10 cellular contexts compared by ENCODE assay signal in genomic region chr19:36257512-36257876, GRCh38. TPM values are rescaled to one million over a fixed set of nuclear protein-coding genes. Genes with fewer than 3 reads are reported as not detected.
DNase-seq lines count a peak whose midpoint lies in the region; ATAC-seq and TF ChIP-seq lines count a peak whose summit lies in the region.
"Had no signal": no experiment of that assay in that cellular context is flagged by ENCODE, and none has a peak within 500 bp of the region (broad histone marks: within the 10 kb centered on the region; RNA-seq: fewer than 3 reads in every experiment).

No MANE protein-coding gene starts in this region.

- H3K36me3 ChIP-seq in endocrine pancreas (ENCODE audit: control insufficient read depth, insufficient read depth, low read length) (no peaks in the 10 kb centered on the region), mucosa of rectum (ENCODE audit: control insufficient read depth in 2 of 2, insufficient read depth in 2 of 2, low read length in 2 of 2) (no peaks in the 10 kb centered on the region), upper lobe of left lung (no peaks in the 10 kb centered on the region)

- H3K27ac ChIP-seq in mucosa of rectum (ENCODE audit: low read depth in 2 of 2, low read length in 2 of 2) (no peak overlapping the region), upper lobe of left lung (no peak overlapping the region)

- H3K4me1 ChIP-seq in endocrine pancreas (ENCODE audit: control insufficient read depth, insufficient read depth, low read length) (no peaks in the 10 kb centered on the region), mucosa of rectum (ENCODE audit: control insufficient read depth in 2 of 2, insufficient read depth in 2 of 2, low read length in 2 of 2) (no peaks in the 10 kb centered on the region), upper lobe of left lung (peaks cover 0 to 3% (median 0%) of the 10 kb centered on the region in 4 donors)

- H3K27me3 ChIP-seq in endocrine pancreas (ENCODE audit: control insufficient read depth, insufficient read depth, low read length) (no peaks in the 10 kb centered on the region), mucosa of rectum (ENCODE audit: control insufficient read depth in 2 of 2, insufficient read depth in 2 of 2, low read length in 2 of 2) (no peaks in the 10 kb centered on the region), upper lobe of left lung (no peaks in the 10 kb centered on the region)

- TF ChIP-seq POLR2A in upper lobe of left lung (IDR thresholded peaks at IDR 0.05) (no peak), GM18505 (IDR thresholded peaks at IDR 0.05; ENCODE audit: borderline replicate concordance, extremely low read depth, insufficient read depth, insufficient read length) (no peak)

- TF ChIP-seq CTCF in upper lobe of left lung (IDR thresholded peaks at IDR 0.05) = no peak

- no peak for TF ChIP-seq EP300 in upper lobe of left lung (IDR thresholded peaks at IDR 0.05)

- peak; percentile 29 to 31 for DNase-seq in NCI-H187 (lab: John Stamatoyannopoulos, UW)
- no peak for DNase-seq in NCI-H187 treated with DMSO at 0.1 percent for 48 hours (lab: John Stamatoyannopoulos, UW)
- peak in 1 of 2 donors; percentile 85 for DNase-seq in upper lobe of left lung
- no peak for DNase-seq in DMS153 treated with DMSO at 0.1 percent for 48 hours (lab: John Stamatoyannopoulos, UW; ENCODE audit: unreplicated experiment)
- DNase-seq: 8988T; stimulated activated CD4-positive, alpha-beta T cell treated with anti-CD3 and anti-CD28 coated beads, Interleukin-4, amount 100 ng/mL, for 4 hours had no signal

- WGBS in upper lobe of left lung, 2 donors = 10 to 11% methylated on average over 6 to 37 of the region's 37 CpGs

- H3K9me3 ChIP-seq in endocrine pancreas (ENCODE audit: control insufficient read depth, low read length) = no peaks in the 10 kb centered on the region
- peaks cover 0 to 4% of the 10 kb centered on the region in 2 donors for H3K9me3 ChIP-seq in mucosa of rectum (ENCODE audit: control insufficient read depth in 2 of 2, low read length in 2 of 2)
- peaks cover 0 to 36% (median 15%) of the 10 kb centered on the region in 4 donors for H3K9me3 ChIP-seq in upper lobe of left lung

- peak overlapping the region; percentile 10 for H3K9ac ChIP-seq in endocrine pancreas (ENCODE audit: control insufficient read depth, insufficient read depth, low read length)
- H3K9ac ChIP-seq in mucosa of rectum (ENCODE audit: low read depth in 1 of 2, low read length in 2 of 2) = no peak overlapping the region

- H3K4me3 ChIP-seq in endocrine pancreas (ENCODE audit: control insufficient read depth, insufficient read depth, low read length) (no peak overlapping the region), mucosa of rectum (ENCODE audit: low read length in 2 of 2) (peak overlapping the region; percentile 20 to 50), upper lobe of left lung (peak overlapping the region; percentile 32 to 53 (median 44))

- peak; percentile 37 to 81 for ATAC-seq in upper lobe of left lung (ENCODE audit: low FRiP score in 2 of 2)
- no peak for ATAC-seq in HG03095 (IDR thresholded peaks at IDR 0.05; ENCODE audit: unreplicated experiment)
- no peak for ATAC-seq in GM18505 (IDR thresholded peaks at IDR 0.05; ENCODE audit: unreplicated experiment)

RNA-seq across cellular contexts. Expression of gene ZNF146, which starts 42.6 kb away (rescaled TPM):
- total RNA-seq in upper lobe of left lung = 10 to 100 TPM; 25.3 to 68.5 (median 43.2) TPM

RNA-seq across cellular contexts. Expression of gene ZNF565, which starts 43.0 kb away (rescaled TPM):
- 10 to 100 TPM in 1 of 6 donors, 1 to 10 TPM in 5; 3.5 to 14.7 (median 5.1) TPM for total RNA-seq in upper lobe of left lung

Comparison
In these comparisons a context has a peak if more than half of its experiments do, and no peak if none do; other contexts are left out.
1. DNase-seq: peak in NCI-H187 (2 of 2); none in NCI-H187 treated with DMSO at 0.1 percent for 48 hours (single experiment) and DMS153 treated with DMSO at 0.1 percent for 48 hours (single experiment).
2. ATAC-seq: peak in upper lobe of left lung (2 of 2); none in HG03095 (single experiment) and GM18505 (single experiment).